ENCODE assay signal across 11 cellular contexts in genomic region chr6:31579546-31580445, GRCh38. TPM values are rescaled to one million over a fixed set of nuclear protein-coding genes. Genes with fewer than 3 reads are reported as not detected.
DNase-seq lines count a peak whose midpoint lies in the region; ATAC-seq and TF ChIP-seq lines count a peak whose summit lies in the region.
"Had no signal": no experiment of that assay in that cellular context is flagged by ENCODE, and none has a peak within 500 bp of the region (broad histone marks: within the 10 kb centered on the region; RNA-seq: fewer than 3 reads in every experiment).

No MANE protein-coding gene starts in this region.

- no peaks in the 10 kb centered on the region for H3K9me3 ChIP-seq in hepatocyte (ENCODE audit: low read depth)

- peaks cover 2% of the 10 kb centered on the region for H3K4me1 ChIP-seq in hepatocyte (ENCODE audit: insufficient read depth)

- H3K9me2 ChIP-seq in hepatocyte (replicated peaks; ENCODE audit: insufficient read depth) = no peaks in the 10 kb centered on the region

- TF ChIP-seq CTCF in WTC11 (IDR thresholded peaks at IDR 0.05) (no peak), hepatocyte (IDR thresholded peaks at IDR 0.05; ENCODE audit: poor library complexity) (no peak)

- POLR2A ChIA-PET in WTC11 (lab: Charles Lee) = interaction anchor here (0.6 to 1.5 kb wide), 3 partner anchors 28 to 38 kb away, joined by 3 to 5 read pairs (median 4); partner anchors contain the start of genes ATP6V1G2, DDX39B and NFKBIL1

- no peak overlapping the region for H2AFZ ChIP-seq in hepatocyte

- peaks cover 70% of the 10 kb centered on the region for H3K4me1 Mint-ChIP-seq in activated CD8-positive, alpha-beta memory T cell treated with anti-CD3 and anti-CD28 coated beads, Interleukin-2, amount 10 ng/mL, durations not matched to agents 7 days and 5 days
- peaks cover 35% of the 10 kb centered on the region for H3K4me1 Mint-ChIP-seq in WTC11
- H3K4me1 Mint-ChIP-seq in stimulated activated naive CD8-positive, alpha-beta T cell treated with anti-CD3 and anti-CD28 coated beads, Interleukin-15, amount 100 ng/mL, for 72 hours = peaks cover 69% of the 10 kb centered on the region

- no peaks in the 10 kb centered on the region for H3K27me3 Mint-ChIP-seq in activated CD8-positive, alpha-beta memory T cell treated with anti-CD3 and anti-CD28 coated beads, Interleukin-2, amount 10 ng/mL, durations not matched to agents 7 days and 5 days
- H3K27me3 Mint-ChIP-seq in WTC11 (ENCODE audit: low read depth) = peaks cover 54% of the 10 kb centered on the region
- no peaks in the 10 kb centered on the region for H3K27me3 Mint-ChIP-seq in stimulated activated naive CD8-positive, alpha-beta T cell treated with anti-CD3 and anti-CD28 coated beads, Interleukin-15, amount 100 ng/mL, for 72 hours

- CTCF ChIA-PET in activated CD8-positive, alpha-beta memory T cell treated with anti-CD3 and anti-CD28 coated beads, Interleukin-2, amount 10 ng/mL, durations not matched to agents 7 days and 5 days (lab: Charles Lee) = interaction anchor here (1.2 to 26.0 kb wide), 8 partner anchors 10 to 159 kb away, joined by 3 to 952 read pairs (median 56); partner anchors contain the start of genes ATP6V1G2, DDX39B, LST1 and LTA
- CTCF ChIA-PET in WTC11 (lab: Charles Lee) = interaction anchor here (0.6 to 15.1 kb wide), 21 partner anchors 10 to 190 kb away, joined by 3 to 293 read pairs (median 5); partner anchors contain the start of genes ATP6V1G2, C6orf47, DDX39B and MICB

- no peaks in the 10 kb centered on the region for H3K9me3 Mint-ChIP-seq in activated CD8-positive, alpha-beta memory T cell treated with anti-CD3 and anti-CD28 coated beads, Interleukin-2, amount 10 ng/mL, durations not matched to agents 7 days and 5 days (ENCODE audit: low read depth)
- H3K9me3 Mint-ChIP-seq in WTC11 = no peaks in the 10 kb centered on the region
- no peaks in the 10 kb centered on the region for H3K9me3 Mint-ChIP-seq in stimulated activated naive CD8-positive, alpha-beta T cell treated with anti-CD3 and anti-CD28 coated beads, Interleukin-15, amount 100 ng/mL, for 72 hours

- H3K4me2 ChIP-seq in hepatocyte = peak overlapping the region; percentile 95

- no peak for ATAC-seq in activated CD8-positive, alpha-beta memory T cell treated with anti-CD3 and anti-CD28 coated beads, Interleukin-2, amount 10 ng/mL, durations not matched to agents 7 days and 5 days
- ATAC-seq in WTC11 = no peak
- ATAC-seq in stimulated activated naive CD8-positive, alpha-beta T cell treated with anti-CD3 and anti-CD28 coated beads, Interleukin-15, amount 100 ng/mL, for 72 hours = peak; percentile 9

- H3K27ac Mint-ChIP-seq in activated CD8-positive, alpha-beta memory T cell treated with anti-CD3 and anti-CD28 coated beads, Interleukin-2, amount 10 ng/mL, durations not matched to agents 7 days and 5 days = peak overlapping the region; percentile 94
- H3K27ac Mint-ChIP-seq in WTC11 = no peak overlapping the region
- peak overlapping the region; percentile 93 for H3K27ac Mint-ChIP-seq in stimulated activated naive CD8-positive, alpha-beta T cell treated with anti-CD3 and anti-CD28 coated beads, Interleukin-15, amount 100 ng/mL, for 72 hours

- no peaks in the 10 kb centered on the region for H3K79me2 ChIP-seq in hepatocyte

- no peak overlapping the region for H3K27ac ChIP-seq in hepatocyte

- no peaks in the 10 kb centered on the region for H4K20me1 ChIP-seq in hepatocyte (ENCODE audit: insufficient read depth, poor library complexity, severe bottlenecking)

- H3K36me3 Mint-ChIP-seq in activated CD8-positive, alpha-beta memory T cell treated with anti-CD3 and anti-CD28 coated beads, Interleukin-2, amount 10 ng/mL, durations not matched to agents 7 days and 5 days = peaks cover 66% of the 10 kb centered on the region
- H3K36me3 Mint-ChIP-seq in WTC11 = no peaks in the 10 kb centered on the region

- no peaks in the 10 kb centered on the region for H3K27me3 ChIP-seq in hepatocyte

- peak overlapping the region; percentile 86 for H3K4me3 Mint-ChIP-seq in activated CD8-positive, alpha-beta memory T cell treated with anti-CD3 and anti-CD28 coated beads, Interleukin-2, amount 10 ng/mL, durations not matched to agents 7 days and 5 days
- H3K4me3 Mint-ChIP-seq in WTC11 = peak overlapping the region; percentile 92
- peak overlapping the region; percentile 91 to 93 for H3K4me3 Mint-ChIP-seq in stimulated activated naive CD8-positive, alpha-beta T cell treated with anti-CD3 and anti-CD28 coated beads, Interleukin-15, amount 100 ng/mL, for 72 hours

- H3K36me3 ChIP-seq in hepatocyte (replicated peaks; ENCODE audit: insufficient read depth, low read depth) = no peaks in the 10 kb centered on the region

- DNase-seq in activated CD8-positive, alpha-beta memory T cell treated with anti-CD3 and anti-CD28 coated beads, Interleukin-2, amount 10 ng/mL, durations not matched to agents 7 days and 5 days = no peak
- no peak for DNase-seq in activated CD8-positive, alpha-beta memory T cell treated with anti-CD3 and anti-CD28 coated beads, Interleukin-2, amount 50 U/mL, for 4 hours
- DNase-seq in WTC11 (ENCODE audit: low spot score) = no peak
- DNase-seq in hepatocyte (ENCODE audit: low spot score) = no peak
- DNase-seq in stimulated activated naive CD8-positive, alpha-beta T cell treated with anti-CD3 and anti-CD28 coated beads, Interleukin-15, amount 100 ng/mL, for 72 hours = peak in 1 of 2 donors; percentile 29
- no peak for DNase-seq in NK-92 treated with Interleukin-12 subunit alpha and Interleukin-12 subunit beta, amount 100 ng/mL, for 24 hours (lab: John Stamatoyannopoulos, UW)
- no peak for DNase-seq in NCI-H1436 (lab: John Stamatoyannopoulos, UW)
- no peak for DNase-seq in occipital lobe (lab: John Stamatoyannopoulos, UW)
- DNase-seq: NCI-H1417 treated with DMSO at 0.1 percent for 48 hours had no signal

- 91% methylated on average over 8 of the region's 8 CpGs for WGBS in hepatocyte (ENCODE audit: low lambda C conversion rate, missing lambda C conversion rate)

- no peak overlapping the region for H3K4me3 ChIP-seq in hepatocyte

TF ChIP-seq in WTC11, 78 proteins besides CTCF, POLR2A, EP300 and RAD21:
- no peak for TF ChIP-seq ZNF416 (CRISPR knock-in tag; IDR thresholded peaks at IDR 0.05)
- no peak for TF ChIP-seq ZNF423 (CRISPR knock-in tag; IDR thresholded peaks at IDR 0.05)
TF ChIP-seq in WTC11: peak in this region for 0.

RNA-seq across cellular contexts. Expression of gene LTB, which starts 2.4 kb away (rescaled TPM):
- total RNA-seq in activated CD8-positive, alpha-beta memory T cell treated with anti-CD3 and anti-CD28 coated beads, Interleukin-2, amount 10 ng/mL, durations not matched to agents 7 days and 5 days = 100 to 1,000 TPM; 608 to 839 TPM
- 1.0 to 1.5 TPM (median 1.3 TPM) in 3 replicates for total RNA-seq in WTC11 (2021)
- total RNA-seq in hepatocyte = 2.4 and 4.0 TPM in 2 replicates
- 6.0 and 10.6 TPM in 2 replicates for polyA plus RNA-seq in hepatocyte
- 0.31 TPM for total RNA-seq in occipital lobe
- total RNA-seq: SK-MEL-5 had no signal

RNA-seq across cellular contexts. Expression of gene TNF, which starts 4.4 kb away (rescaled TPM):
- 10 to 100 TPM; 58.8 to 65.1 TPM for total RNA-seq in activated CD8-positive, alpha-beta memory T cell treated with anti-CD3 and anti-CD28 coated beads, Interleukin-2, amount 10 ng/mL, durations not matched to agents 7 days and 5 days
- total RNA-seq in WTC11 (2021) (0.23 to 0.46 TPM (median 0.31 TPM) in 3 replicates), hepatocyte (0.63 TPM in 1 of 2 replicates, not detected in the other), occipital lobe (not detected)
- 0.91 and 1.3 TPM in 2 replicates for polyA plus RNA-seq in hepatocyte
- total RNA-seq: SK-MEL-5 had no signal

RNA-seq across cellular contexts. Expression of gene LST1, which starts 6.3 kb away (rescaled TPM):
- total RNA-seq in activated CD8-positive, alpha-beta memory T cell treated with anti-CD3 and anti-CD28 coated beads, Interleukin-2, amount 10 ng/mL, durations not matched to agents 7 days and 5 days = 100 to 1,000 TPM in 1 of 2 experiments, 10 to 100 TPM in 1; 71.6 to 109 TPM
- 0.34 to 0.66 TPM in 2 of 3 replicates, not detected in the other for total RNA-seq in WTC11 (2021)
- not detected in 2 replicates for total RNA-seq in hepatocyte
- 1.5 and 2.4 TPM in 2 replicates for polyA plus RNA-seq in hepatocyte
- 0.94 TPM for total RNA-seq in occipital lobe
- total RNA-seq: SK-MEL-5 had no signal

RNA-seq across cellular contexts. Expression of gene LTA, which starts 7.7 kb away (rescaled TPM):
- total RNA-seq in activated CD8-positive, alpha-beta memory T cell treated with anti-CD3 and anti-CD28 coated beads, Interleukin-2, amount 10 ng/mL, durations not matched to agents 7 days and 5 days = 10 to 100 TPM; 21.8 to 70.0 TPM
- total RNA-seq in WTC11 (2021) (0.46 to 1.2 TPM (median 0.87 TPM) in 3 replicates), hepatocyte (not detected in 2 replicates), occipital lobe (not detected)
- polyA plus RNA-seq in hepatocyte = not detected in 2 replicates
- total RNA-seq: SK-MEL-5 had no signal

RNA-seq across cellular contexts. Expression of gene NCR3, which starts 13.0 kb away (rescaled TPM):
- 100 to 1,000 TPM; 137 to 152 TPM for total RNA-seq in activated CD8-positive, alpha-beta memory T cell treated with anti-CD3 and anti-CD28 coated beads, Interleukin-2, amount 10 ng/mL, durations not matched to agents 7 days and 5 days
- not detected in 3 replicates for total RNA-seq in WTC11 (2021)
- total RNA-seq in hepatocyte = not detected in 2 replicates
- not detected in 2 replicates for polyA plus RNA-seq in hepatocyte
- not detected for total RNA-seq in occipital lobe
- total RNA-seq: glomerular endothelial cell, SK-MEL-5 had no signal

Comparison
In these comparisons a context has a peak if more than half of its experiments do, and no peak if none do; other contexts are left out.
1. RNA of gene LTB, which starts 2.4 kb away (total RNA-seq): 608 to 839 TPM in activated CD8-positive, alpha-beta memory T cell treated with anti-CD3 and anti-CD28 coated beads, Interleukin-2, amount 10 ng/mL, durations not matched to agents 7 days and 5 days; 2.4 to 4.0 TPM in hepatocyte, 1.0 to 1.5 TPM in WTC11 and 0.31 TPM in occipital lobe (single experiment); every median in the first group is over 100 times any median in the second.
2. RNA of gene TNF, which starts 4.4 kb away (total RNA-seq): 58.8 to 65.1 TPM in activated CD8-positive, alpha-beta memory T cell treated with anti-CD3 and anti-CD28 coated beads, Interleukin-2, amount 10 ng/mL, durations not matched to agents 7 days and 5 days; 0.63 TPM in hepatocyte, 0.23 to 0.46 TPM in WTC11 and not detected in occipital lobe (single experiment); every median in the first group is over 10 times any median in the second.
3. RNA of gene LST1, which starts 6.3 kb away (total RNA-seq): 71.6 to 109 TPM in activated CD8-positive, alpha-beta memory T cell treated with anti-CD3 and anti-CD28 coated beads, Interleukin-2, amount 10 ng/mL, durations not matched to agents 7 days and 5 days; 0.94 TPM in occipital lobe (single experiment), 0.34 to 0.66 TPM in WTC11 and not detected in hepatocyte; every median in the first group is over 10 times any median in the second.
4. Peak in every context shown above with its lines, with median percentiles within 50 percentile points of each other: H3K4me3 Mint-ChIP-seq.